Comparison of ENCODE assay signal across 1 cellular context in the genomic region with DNA sequence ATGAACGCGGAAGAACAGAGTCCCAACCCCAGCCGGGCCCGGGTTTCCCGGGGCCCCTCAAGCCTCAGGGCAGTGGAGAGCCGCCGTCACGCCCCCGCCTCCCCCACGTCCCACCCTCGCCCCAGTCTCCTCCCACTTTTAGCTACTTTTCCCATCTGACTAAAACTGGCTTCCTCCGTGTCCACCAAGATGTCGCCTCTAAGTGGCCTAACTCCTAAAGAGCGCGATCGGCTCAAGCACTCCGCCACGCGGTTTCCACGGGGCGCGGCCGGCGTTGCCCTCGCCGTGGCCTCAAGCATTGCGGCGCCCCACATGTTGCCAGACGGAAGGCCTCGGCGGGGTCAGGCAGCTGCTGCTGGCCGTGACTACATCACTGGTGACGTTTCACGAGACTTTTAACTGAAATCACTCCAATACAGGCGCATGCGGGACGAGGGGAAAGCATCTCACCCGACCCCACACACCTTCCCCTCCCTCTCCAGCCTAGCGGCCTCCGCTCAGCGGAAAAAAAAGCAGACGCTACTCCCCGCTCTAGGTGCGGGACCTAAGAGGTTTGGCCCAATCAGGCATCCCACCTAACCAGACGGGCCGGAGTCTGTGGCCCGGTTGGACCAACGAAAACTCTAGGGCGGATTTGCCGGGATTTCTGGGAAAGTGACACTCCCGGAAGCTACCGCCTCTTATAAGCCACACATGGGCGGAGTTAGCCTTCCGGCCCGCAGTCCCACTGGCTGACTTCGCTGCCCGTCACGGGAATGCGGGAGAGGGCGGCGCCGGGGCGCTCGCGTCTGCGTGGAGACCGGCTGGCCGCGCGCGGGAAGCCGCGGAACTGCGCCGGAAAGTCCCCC.
A peak's percentile ranks its signal among the peaks of the same experiment; 100 is the strongest.
TF ChIP-seq lines count a peak whose summit lies in the region.

A gene (plus strand): TSS at position 785 of the 848 bp plus-strand sequence. CDS start 3,251 bp downstream, outside the sequence.

TF ChIP-seq in HEK293, 187 proteins besides CTCF, POLR2A, EP300 and RAD21 (continued from another document and continues in another):
- TF ChIP-seq, protein P1, sequence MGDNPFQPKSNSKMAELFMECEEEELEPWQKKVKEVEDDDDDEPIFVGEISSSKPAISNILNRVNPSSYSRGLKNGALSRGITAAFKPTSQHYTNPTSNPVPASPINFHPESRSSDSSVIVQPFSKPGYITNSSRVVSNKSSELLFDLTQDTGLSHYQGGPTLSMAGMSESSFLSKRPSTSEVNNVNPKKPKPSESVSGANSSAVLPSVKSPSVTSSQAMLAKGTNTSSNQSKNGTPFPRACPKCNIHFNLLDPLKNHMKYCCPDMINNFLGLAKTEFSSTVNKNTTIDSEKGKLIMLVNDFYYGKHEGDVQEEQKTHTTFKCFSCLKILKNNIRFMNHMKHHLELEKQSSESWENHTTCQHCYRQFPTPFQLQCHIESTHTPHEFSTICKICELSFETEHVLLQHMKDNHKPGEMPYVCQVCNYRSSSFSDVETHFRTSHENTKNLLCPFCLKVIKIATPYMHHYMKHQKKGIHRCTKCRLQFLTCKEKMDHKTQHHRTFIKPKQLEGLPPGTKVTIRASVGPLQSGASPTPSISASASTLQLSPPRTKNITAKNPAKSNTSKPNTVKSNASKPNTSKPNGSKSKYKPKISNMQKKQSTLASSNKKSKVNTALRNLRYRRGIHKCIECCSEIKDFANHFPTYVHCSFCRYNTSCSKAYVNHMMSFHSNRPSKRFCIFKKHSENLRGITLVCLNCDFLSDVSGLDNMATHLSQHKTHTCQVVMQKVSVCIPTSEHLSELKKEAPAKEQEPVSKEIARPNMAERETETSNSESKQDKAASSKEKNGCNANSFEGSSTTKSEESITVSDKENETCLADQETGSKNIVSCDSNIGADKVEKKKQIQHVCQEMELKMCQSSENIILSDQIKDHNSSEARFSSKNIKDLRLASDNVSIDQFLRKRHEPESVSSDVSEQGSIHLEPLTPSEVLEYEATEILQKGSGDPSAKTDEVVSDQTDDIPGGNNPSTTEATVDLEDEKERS (tag by site-specific recombination; IDR thresholded peaks at IDR 0.05) = no peak
- TF ChIP-seq ZNF292 (tag by site-specific recombination; IDR thresholded peaks at IDR 0.05; ENCODE audit: borderline replicate concordance, low read depth) = no peak
- TF ChIP-seq ZNF37A (tag by site-specific recombination; IDR thresholded peaks at IDR 0.05) = no peak
- peak; percentile 51; the same call in 1 of the 2 replicates for TF ChIP-seq EGR2 (tag by site-specific recombination; IDR thresholded peaks at IDR 0.05; ENCODE audit: low read depth)
- TF ChIP-seq, protein P2, sequence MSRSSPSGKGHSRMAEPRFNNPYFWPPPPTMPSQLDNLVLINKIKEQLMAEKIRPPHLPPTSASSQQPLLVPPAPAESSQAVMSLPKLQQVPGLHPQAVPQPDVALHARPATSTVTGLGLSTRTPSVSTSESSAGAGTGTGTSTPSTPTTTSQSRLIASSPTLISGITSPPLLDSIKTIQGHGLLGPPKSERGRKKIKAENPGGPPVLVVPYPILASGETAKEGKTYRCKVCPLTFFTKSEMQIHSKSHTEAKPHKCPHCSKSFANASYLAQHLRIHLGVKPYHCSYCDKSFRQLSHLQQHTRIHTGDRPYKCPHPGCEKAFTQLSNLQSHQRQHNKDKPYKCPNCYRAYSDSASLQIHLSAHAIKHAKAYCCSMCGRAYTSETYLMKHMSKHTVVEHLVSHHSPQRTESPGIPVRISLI (tag by site-specific recombination; IDR thresholded peaks at IDR 0.05) = peak; percentile 94
- TF ChIP-seq ZXDB (tag by site-specific recombination; IDR thresholded peaks at IDR 0.05) = peak; percentile 78
- TF ChIP-seq SP2 (tag by site-specific recombination; IDR thresholded peaks at IDR 0.05) = peak; percentile 93
- TF ChIP-seq OVOL3 (tag by site-specific recombination; IDR thresholded peaks at IDR 0.05) = 0 out of 2 replicates have a peak, but pooled peaks have one; percentile 56
- TF ChIP-seq SCRT1 (tag by site-specific recombination; IDR thresholded peaks at IDR 0.05; ENCODE audit: borderline replicate concordance) = 0 out of 2 replicates have a peak, but pooled peaks have one; percentile 15
- TF ChIP-seq ZNF416 (tag by site-specific recombination; IDR thresholded peaks at IDR 0.05) = no peak
- TF ChIP-seq ZNF175 (tag by site-specific recombination; IDR thresholded peaks at IDR 0.05) = no peak
- no peak for TF ChIP-seq ZNF785 (tag by site-specific recombination; IDR thresholded peaks at IDR 0.05)
- TF ChIP-seq ZBTB21 (tag by site-specific recombination; IDR thresholded peaks at IDR 0.05) = peak; percentile 54
- TF ChIP-seq ZNF629 (tag by site-specific recombination; IDR thresholded peaks at IDR 0.05) = peak; percentile 73; the same call in 1 of the 2 replicates
- peak; percentile 84 for TF ChIP-seq ZFHX2 (tag by site-specific recombination; conservative IDR thresholded peaks at IDR 0.05)
- 0 out of 2 replicates have a peak, but pooled peaks have one; percentile 25 for TF ChIP-seq ZNF341 (tag by site-specific recombination; IDR thresholded peaks at IDR 0.05; ENCODE audit: low read depth)
- TF ChIP-seq, protein P3, sequence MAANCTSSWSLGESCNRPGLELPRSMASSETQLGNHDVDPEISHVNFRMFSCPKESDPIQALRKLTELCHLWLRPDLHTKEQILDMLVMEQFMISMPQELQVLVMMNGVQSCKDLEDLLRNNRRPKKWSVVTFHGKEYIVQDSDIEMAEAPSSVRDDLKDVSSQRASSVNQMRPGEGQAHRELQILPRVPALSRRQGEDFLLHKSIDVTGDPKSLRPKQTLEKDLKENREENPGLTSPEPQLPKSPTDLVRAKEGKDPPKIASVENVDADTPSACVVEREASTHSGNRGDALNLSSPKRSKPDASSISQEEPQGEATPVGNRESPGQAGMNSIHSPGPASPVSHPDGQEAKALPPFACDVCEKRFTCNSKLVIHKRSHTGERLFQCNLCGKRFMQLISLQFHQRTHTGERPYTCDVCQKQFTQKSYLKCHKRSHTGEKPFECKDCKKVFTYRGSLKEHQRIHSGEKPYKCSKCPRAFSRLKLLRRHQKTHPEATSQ (tag by site-specific recombination; IDR thresholded peaks at IDR 0.05) = peak; percentile 71; the same call in 1 of the 2 replicates
- no peak for TF ChIP-seq ZNF132 (tag by site-specific recombination; IDR thresholded peaks at IDR 0.05; ENCODE audit: borderline replicate concordance)
- no peak for TF ChIP-seq TCF7L2 (IDR thresholded peaks at IDR 0.05; ENCODE audit: borderline replicate concordance, low read depth, low read length)
- TF ChIP-seq, protein P4, sequence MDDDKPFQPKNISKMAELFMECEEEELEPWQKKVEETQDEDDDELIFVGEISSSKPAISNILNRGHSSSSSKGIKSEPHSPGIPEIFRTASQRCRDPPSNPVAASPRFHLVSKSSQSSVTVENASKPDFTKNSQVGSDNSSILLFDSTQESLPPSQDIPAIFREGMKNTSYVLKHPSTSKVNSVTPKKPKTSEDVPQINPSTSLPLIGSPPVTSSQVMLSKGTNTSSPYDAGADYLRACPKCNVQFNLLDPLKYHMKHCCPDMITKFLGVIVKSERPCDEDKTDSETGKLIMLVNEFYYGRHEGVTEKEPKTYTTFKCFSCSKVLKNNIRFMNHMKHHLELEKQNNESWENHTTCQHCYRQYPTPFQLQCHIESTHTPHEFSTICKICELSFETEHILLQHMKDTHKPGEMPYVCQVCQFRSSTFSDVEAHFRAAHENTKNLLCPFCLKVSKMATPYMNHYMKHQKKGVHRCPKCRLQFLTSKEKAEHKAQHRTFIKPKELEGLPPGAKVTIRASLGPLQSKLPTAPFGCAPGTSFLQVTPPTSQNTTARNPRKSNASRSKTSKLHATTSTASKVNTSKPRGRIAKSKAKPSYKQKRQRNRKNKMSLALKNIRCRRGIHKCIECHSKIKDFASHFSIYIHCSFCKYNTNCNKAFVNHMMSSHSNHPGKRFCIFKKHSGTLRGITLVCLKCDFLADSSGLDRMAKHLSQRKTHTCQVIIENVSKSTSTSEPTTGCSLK (tag by site-specific recombination; IDR thresholded peaks at IDR 0.05) = no peak
- TF ChIP-seq ZNF501 (tag by site-specific recombination; IDR thresholded peaks at IDR 0.05) = 0 out of 2 replicates have a peak, but pooled peaks have one; percentile 35
- TF ChIP-seq SCRT2 (tag by site-specific recombination; IDR thresholded peaks at IDR 0.05) = peak; percentile 86
- peak; percentile 87 for TF ChIP-seq KLF9 (tag by site-specific recombination; IDR thresholded peaks at IDR 0.05; ENCODE audit: low read depth)
- peak; percentile 23; the same call in 1 of the 2 replicates for TF ChIP-seq IKZF3 (tag by site-specific recombination; IDR thresholded peaks at IDR 0.05)
- TF ChIP-seq ZBTB17 (tag by site-specific recombination; IDR thresholded peaks at IDR 0.05) = peak; percentile 67
- TF ChIP-seq, protein P5, sequence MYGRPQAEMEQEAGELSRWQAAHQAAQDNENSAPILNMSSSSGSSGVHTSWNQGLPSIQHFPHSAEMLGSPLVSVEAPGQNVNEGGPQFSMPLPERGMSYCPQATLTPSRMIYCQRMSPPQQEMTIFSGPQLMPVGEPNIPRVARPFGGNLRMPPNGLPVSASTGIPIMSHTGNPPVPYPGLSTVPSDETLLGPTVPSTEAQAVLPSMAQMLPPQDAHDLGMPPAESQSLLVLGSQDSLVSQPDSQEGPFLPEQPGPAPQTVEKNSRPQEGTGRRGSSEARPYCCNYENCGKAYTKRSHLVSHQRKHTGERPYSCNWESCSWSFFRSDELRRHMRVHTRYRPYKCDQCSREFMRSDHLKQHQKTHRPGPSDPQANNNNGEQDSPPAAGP (tag by site-specific recombination; IDR thresholded peaks at IDR 0.05) = peak; percentile 55; the same call in 1 of the 2 replicates
- TF ChIP-seq, protein P6, sequence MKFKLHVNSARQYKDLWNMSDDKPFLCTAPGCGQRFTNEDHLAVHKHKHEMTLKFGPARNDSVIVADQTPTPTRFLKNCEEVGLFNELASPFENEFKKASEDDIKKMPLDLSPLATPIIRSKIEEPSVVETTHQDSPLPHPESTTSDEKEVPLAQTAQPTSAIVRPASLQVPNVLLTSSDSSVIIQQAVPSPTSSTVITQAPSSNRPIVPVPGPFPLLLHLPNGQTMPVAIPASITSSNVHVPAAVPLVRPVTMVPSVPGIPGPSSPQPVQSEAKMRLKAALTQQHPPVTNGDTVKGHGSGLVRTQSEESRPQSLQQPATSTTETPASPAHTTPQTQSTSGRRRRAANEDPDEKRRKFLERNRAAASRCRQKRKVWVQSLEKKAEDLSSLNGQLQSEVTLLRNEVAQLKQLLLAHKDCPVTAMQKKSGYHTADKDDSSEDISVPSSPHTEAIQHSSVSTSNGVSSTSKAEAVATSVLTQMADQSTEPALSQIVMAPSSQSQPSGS (tag by site-specific recombination; IDR thresholded peaks at IDR 0.05; ENCODE audit: low read depth) = peak; percentile 23; the same call in 1 of the 2 replicates
- TF ChIP-seq ZNF529 (tag by site-specific recombination; IDR thresholded peaks at IDR 0.05; ENCODE audit: insufficient replicate concordance) = no peak
- TF ChIP-seq ZNF677 (tag by site-specific recombination; IDR thresholded peaks at IDR 0.05) = no peak
- TF ChIP-seq ZNF394 (tag by site-specific recombination; IDR thresholded peaks at IDR 0.05; ENCODE audit: borderline replicate concordance) = peak; percentile 93
- TF ChIP-seq ZNF266 (tag by site-specific recombination; IDR thresholded peaks at IDR 0.05; ENCODE audit: low read depth) = no peak
- 0 out of 2 replicates have a peak, but pooled peaks have one; percentile 27 for TF ChIP-seq ZBTB1 (tag by site-specific recombination; IDR thresholded peaks at IDR 0.05)
- peak; percentile 99 for TF ChIP-seq ZBTB20 (tag by site-specific recombination; IDR thresholded peaks at IDR 0.05)
- peak; percentile 28; the same call in 1 of the 2 replicates for TF ChIP-seq ZNF146 (tag by site-specific recombination; IDR thresholded peaks at IDR 0.05)
- TF ChIP-seq ZNF610 (tag by site-specific recombination; IDR thresholded peaks at IDR 0.05; ENCODE audit: borderline replicate concordance) = no peak
- peak; percentile 8; the same call in 1 of the 2 replicates for TF ChIP-seq WT1 (tag by site-specific recombination; IDR thresholded peaks at IDR 0.05)
- no peak for TF ChIP-seq ZNF155 (tag by site-specific recombination; IDR thresholded peaks at IDR 0.05)
- TF ChIP-seq ZSCAN30 (tag by site-specific recombination; IDR thresholded peaks at IDR 0.05) = 0 out of 2 replicates have a peak, but pooled peaks have one; percentile 41
- TF ChIP-seq, protein P7, sequence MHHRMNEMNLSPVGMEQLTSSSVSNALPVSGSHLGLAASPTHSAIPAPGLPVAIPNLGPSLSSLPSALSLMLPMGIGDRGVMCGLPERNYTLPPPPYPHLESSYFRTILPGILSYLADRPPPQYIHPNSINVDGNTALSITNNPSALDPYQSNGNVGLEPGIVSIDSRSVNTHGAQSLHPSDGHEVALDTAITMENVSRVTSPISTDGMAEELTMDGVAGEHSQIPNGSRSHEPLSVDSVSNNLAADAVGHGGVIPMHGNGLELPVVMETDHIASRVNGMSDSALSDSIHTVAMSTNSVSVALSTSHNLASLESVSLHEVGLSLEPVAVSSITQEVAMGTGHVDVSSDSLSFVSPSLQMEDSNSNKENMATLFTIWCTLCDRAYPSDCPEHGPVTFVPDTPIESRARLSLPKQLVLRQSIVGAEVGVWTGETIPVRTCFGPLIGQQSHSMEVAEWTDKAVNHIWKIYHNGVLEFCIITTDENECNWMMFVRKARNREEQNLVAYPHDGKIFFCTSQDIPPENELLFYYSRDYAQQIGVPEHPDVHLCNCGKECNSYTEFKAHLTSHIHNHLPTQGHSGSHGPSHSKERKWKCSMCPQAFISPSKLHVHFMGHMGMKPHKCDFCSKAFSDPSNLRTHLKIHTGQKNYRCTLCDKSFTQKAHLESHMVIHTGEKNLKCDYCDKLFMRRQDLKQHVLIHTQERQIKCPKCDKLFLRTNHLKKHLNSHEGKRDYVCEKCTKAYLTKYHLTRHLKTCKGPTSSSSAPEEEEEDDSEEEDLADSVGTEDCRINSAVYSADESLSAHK (tag by site-specific recombination; IDR thresholded peaks at IDR 0.05) = no peak
- TF ChIP-seq ZNF223 (tag by site-specific recombination; IDR thresholded peaks at IDR 0.05) = no peak
- peak; percentile 97 for TF ChIP-seq MYNN (tag by site-specific recombination; IDR thresholded peaks at IDR 0.05; ENCODE audit: borderline replicate concordance)
- TF ChIP-seq ZNF324 (tag by site-specific recombination; IDR thresholded peaks at IDR 0.05) = peak; percentile 45; the same call in 1 of the 2 replicates
- no peak for TF ChIP-seq ZNF777 (tag by site-specific recombination; IDR thresholded peaks at IDR 0.05; ENCODE audit: borderline replicate concordance)
- no peak for TF ChIP-seq ZNF843 (tag by site-specific recombination; IDR thresholded peaks at IDR 0.05)
- TF ChIP-seq ZFP41 (tag by site-specific recombination; IDR thresholded peaks at IDR 0.05; ENCODE audit: borderline replicate concordance) = no peak
- peak; percentile 71 for TF ChIP-seq SP7 (tag by site-specific recombination; IDR thresholded peaks at IDR 0.05)
- no peak for TF ChIP-seq ZNF658 (tag by site-specific recombination; IDR thresholded peaks at IDR 0.05)
- TF ChIP-seq ZNF768 (tag by site-specific recombination; IDR thresholded peaks at IDR 0.05) = no peak
